9 cellular contexts compared by ENCODE assay signal in the genomic region with DNA sequence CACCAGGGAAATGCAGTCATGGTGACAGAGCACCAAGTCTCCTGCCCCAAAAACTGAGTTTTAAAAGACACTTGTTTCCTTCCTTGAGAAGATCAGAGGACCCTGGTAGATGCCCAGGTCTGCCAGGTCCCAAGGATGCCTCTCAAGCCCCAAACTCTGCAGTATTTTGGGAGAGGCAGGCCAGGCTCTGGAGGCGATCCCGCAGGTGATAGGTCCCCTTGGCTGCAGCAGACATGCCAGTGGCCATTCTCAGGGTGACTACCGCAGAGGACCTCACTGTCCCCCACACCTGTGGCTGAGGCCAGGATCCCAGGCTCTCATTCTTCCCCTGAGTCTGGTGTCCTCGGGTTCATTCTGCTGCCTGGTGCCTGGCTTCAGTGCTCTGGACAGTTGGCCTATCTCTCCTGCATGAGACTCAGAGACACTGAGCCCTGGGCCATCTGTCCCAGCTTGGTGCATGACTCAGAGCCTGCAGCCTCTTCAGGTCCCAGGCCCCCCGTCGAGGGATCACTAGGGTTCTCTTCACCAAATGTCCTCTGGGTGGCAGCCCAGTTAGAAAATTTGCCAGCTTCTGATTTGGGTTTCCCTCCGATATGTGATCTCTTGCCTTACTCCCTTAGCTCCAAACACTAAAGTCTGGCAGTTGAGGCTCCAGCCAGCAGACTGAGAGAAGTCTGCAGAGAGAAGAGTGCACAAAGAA. TPM values are rescaled to one million over a fixed set of nuclear protein-coding genes. Genes with fewer than 3 reads are reported as not detected.
DNase-seq lines count a peak whose midpoint lies in the region; ATAC-seq and TF ChIP-seq lines count a peak whose summit lies in the region.
"Had no signal": no experiment of that assay in that cellular context is flagged by ENCODE, and none has a peak within 500 bp of the region (broad histone marks: within the 10 kb centered on the region; RNA-seq: fewer than 3 reads in every experiment).

No MANE protein-coding gene starts in this region.

- POLR2A ChIA-PET in HCT116 (lab: Charles Lee) = interaction anchor here (0.7 to 1.2 kb wide), 2 partner anchors 241 to 251 kb away, joined by 3 to 4 read pairs; no protein-coding TSS in a partner anchor
- POLR2A ChIA-PET in RWPE1 (lab: Yijun Ruan, JAX; ENCODE audit: low non-redundant PET) = no interaction called here

- peak; percentile 76 for TF ChIP-seq RAD21 in HCT116 (IDR thresholded peaks at IDR 0.05; ENCODE audit: low read depth)

- peak overlapping the region; percentile 15; the same call in 1 of the 2 replicates for H3K4me2 ChIP-seq in HCT116 (ENCODE audit: low read length)

- H3K27me3 Mint-ChIP-seq in nephron progenitor cell (ENCODE audit: low read depth, poor library complexity) = peaks cover 17% of the 10 kb centered on the region
- H3K27me3 Mint-ChIP-seq: naive B cell had no signal

- ATAC-seq in HCT116 (peak; percentile 93), HG03469 (IDR thresholded peaks at IDR 0.05; ENCODE audit: unreplicated experiment) (no peak), GM21619 (IDR thresholded peaks at IDR 0.05; ENCODE audit: unreplicated experiment) (no peak)

- H3K36me3 Mint-ChIP-seq in nephron progenitor cell (ENCODE audit: low read depth) = no peaks in the 10 kb centered on the region
- H3K36me3 Mint-ChIP-seq: naive B cell had no signal

- H3K9me3 ChIP-seq in HCT116 (ENCODE audit: control insufficient read depth in 1 of 2, insufficient read depth in 1 of 2, low read depth in 1 of 2, low read length in 2 of 2) (no peaks in the 10 kb centered on the region), cardiac muscle cell (ENCODE audit: low read depth) (no peaks in the 10 kb centered on the region)

- H3K27ac ChIP-seq in HCT116 (ENCODE audit: low read depth, low read length) = no peak overlapping the region
- no peak overlapping the region for H3K27ac ChIP-seq in RWPE1
- no peak overlapping the region for H3K27ac ChIP-seq in cardiac muscle cell

- BruUV-seq in HCT116 (replicated peaks; lab: Mats Ljungman, UMichigan) = no TSS peak

- H3K9ac ChIP-seq in HCT116 (ENCODE audit: low read length) = no peak overlapping the region

- no peaks in the 10 kb centered on the region for H4K20me1 ChIP-seq in HCT116 (ENCODE audit: insufficient read depth)

- no peaks in the 10 kb centered on the region for H3K79me2 ChIP-seq in HCT116 (ENCODE audit: insufficient read depth, low read length)

- H3K4me1 Mint-ChIP-seq in nephron progenitor cell = peaks cover 41% of the 10 kb centered on the region
- H3K4me1 Mint-ChIP-seq: naive B cell had no signal

- no peaks in the 10 kb centered on the region for H3K36me3 ChIP-seq in HCT116 (ENCODE audit: control insufficient read depth in 1 of 2, insufficient read depth in 2 of 2, low read length in 2 of 2)
- no peaks in the 10 kb centered on the region for H3K36me3 ChIP-seq in cardiac muscle cell

- H3K27ac Mint-ChIP-seq in nephron progenitor cell = no peak overlapping the region

- peaks cover 8 to 22% of the 10 kb centered on the region in 2 experiments for H3K4me1 ChIP-seq in HCT116 (ENCODE audit: control insufficient read depth in 1 of 2, insufficient read depth in 2 of 2, low read length in 2 of 2)
- H3K4me1 ChIP-seq in cardiac muscle cell (ENCODE audit: low read depth) = peaks cover 3% of the 10 kb centered on the region

- no peak overlapping the region for H3K4me3 Mint-ChIP-seq in nephron progenitor cell

- TF ChIP-seq POLR2A in HCT116 (IDR thresholded peaks at IDR 0.05; ENCODE audit: borderline replicate concordance, extremely low read depth, insufficient read depth, insufficient read length) = no peak

- intact Hi-C loops in HCT116 (cut with micrococcal nuclease) = no loop called here

- H3K4me3 ChIP-seq in HCT116 (replicated peaks in 1 of 2; ENCODE audit: low read depth in 1 of 2, low read length in 2 of 2) (no peak overlapping the region), cardiac muscle cell (no peak overlapping the region)

- TF ChIP-seq CTCF in HCT116 (IDR thresholded peaks at IDR 0.05 in 2 of 3, conservative IDR thresholded peaks at IDR 0.05 in 1 of 3; ENCODE audit: borderline replicate concordance in 1 of 3, insufficient read depth in 1 of 3, low read depth in 2 of 3, low read length in 2 of 3) = peak; percentile 44 to 67 (median 61)
- no peak for TF ChIP-seq CTCF in RWPE1 (conservative IDR thresholded peaks at IDR 0.05; ENCODE audit: low read depth)
- TF ChIP-seq CTCF in cardiac muscle cell (IDR thresholded peaks at IDR 0.05; ENCODE audit: low read depth, low read length) = peak; percentile 28
- TF ChIP-seq CTCF in nephron progenitor cell (IDR thresholded peaks at IDR 0.05) = no peak

- no peak overlapping the region for H2AFZ ChIP-seq in HCT116 (ENCODE audit: low read depth, low read length, poor library complexity, severe bottlenecking)

- RAD21 ChIA-PET in HCT116 (lab: Charles Lee; ENCODE audit: low non-redundant PET in 1 of 2, low total read pairs in 2 of 2, uncharacterized antibody in 2 of 2, unreplicated experiment in 2 of 2) = interaction anchor here (0.6 to 1.2 kb wide), 4 partner anchors 20 to 263 kb away, joined by 3 to 4 read pairs (median 4); a partner anchor contains a TSS

- no peaks in the 10 kb centered on the region for H3K27me3 ChIP-seq in HCT116 (ENCODE audit: insufficient read depth, low read length)
- no peaks in the 10 kb centered on the region for H3K27me3 ChIP-seq in cardiac muscle cell

- CTCF ChIA-PET in HCT116 (lab: Charles Lee) (interaction anchor here (0.6 to 1.7 kb wide), 17 partner anchors 9 to 380 kb away, joined by 3 to 10 read pairs (median 3); a partner anchor contains a TSS), RWPE1 (lab: Yijun Ruan, JAX) (interaction anchor here (0.6 to 1.6 kb wide), 4 partner anchors 10 to 291 kb away, joined by 3 to 8 read pairs (median 5); no protein-coding TSS in a partner anchor)

- no peaks in the 10 kb centered on the region for H3K9me2 ChIP-seq in HCT116 (ENCODE audit: insufficient read depth)

- no peaks in the 10 kb centered on the region for H3K9me3 Mint-ChIP-seq in nephron progenitor cell
- H3K9me3 Mint-ChIP-seq: naive B cell had no signal

- in situ Hi-C loops in ACHN (cut with HindIII; ENCODE audit: low pct_ligation_motif_present, low pct_unique_long_range_greater_than_20kb, low sequenced_read_pairs) = no loop called here

- DNase-seq in ACHN (peak; percentile 37), HCT116 (ENCODE audit: low read depth, low spot score) (no peak), RWPE1 (ENCODE audit: low spot score) (peak; percentile 36), cardiac muscle cell (ENCODE audit: low read depth in 1 of 2, low spot score in 1 of 2) (peak in 1 of 2 donors; percentile 40), nephron progenitor cell (no peak), NCI-H2029 (lab: John Stamatoyannopoulos, UW) (no peak)
- DNase-seq: naive B cell had no signal

TF ChIP-seq in HCT116, 20 proteins besides CTCF, POLR2A, EP300 and RAD21 (continues in another document):
- no peak for TF ChIP-seq SRF (IDR thresholded peaks at IDR 0.05; ENCODE audit: low read depth)
- TF ChIP-seq, protein P1, sequence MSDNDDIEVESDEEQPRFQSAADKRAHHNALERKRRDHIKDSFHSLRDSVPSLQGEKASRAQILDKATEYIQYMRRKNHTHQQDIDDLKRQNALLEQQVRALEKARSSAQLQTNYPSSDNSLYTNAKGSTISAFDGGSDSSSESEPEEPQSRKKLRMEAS (IDR thresholded peaks at IDR 0.05) = no peak
- TF ChIP-seq EZH2phosphoT487 (IDR thresholded peaks at IDR 0.05; ENCODE audit: borderline replicate concordance) = no peak
- no peak for TF ChIP-seq CEBPB (IDR thresholded peaks at IDR 0.05; ENCODE audit: low read depth)
- TF ChIP-seq YY1 (IDR thresholded peaks at IDR 0.05; ENCODE audit: extremely low read depth, insufficient replicate concordance, low read depth, low read length) = no peak
- TF ChIP-seq, protein P2, sequence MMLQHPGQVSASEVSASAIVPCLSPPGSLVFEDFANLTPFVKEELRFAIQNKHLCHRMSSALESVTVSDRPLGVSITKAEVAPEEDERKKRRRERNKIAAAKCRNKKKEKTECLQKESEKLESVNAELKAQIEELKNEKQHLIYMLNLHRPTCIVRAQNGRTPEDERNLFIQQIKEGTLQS (IDR thresholded peaks at IDR 0.05) = no peak
- TF ChIP-seq SP1 (IDR thresholded peaks at IDR 0.05; ENCODE audit: low read depth) = no peak
- no peak for TF ChIP-seq FOSL1 (IDR thresholded peaks at IDR 0.05; ENCODE audit: low read depth)
- no peak for TF ChIP-seq EGR1 (IDR thresholded peaks at IDR 0.05; ENCODE audit: low read depth)
- no peak for TF ChIP-seq SIN3A (IDR thresholded peaks at IDR 0.05; ENCODE audit: low read depth)
- no peak for TF ChIP-seq ZNF274 (IDR thresholded peaks at IDR 0.05; ENCODE audit: low read depth, low read length)
- TF ChIP-seq CBX3 (IDR thresholded peaks at IDR 0.05; ENCODE audit: low read depth) = no peak
- TF ChIP-seq JUND (IDR thresholded peaks at IDR 0.05) = no peak
- TF ChIP-seq ELF1 (IDR thresholded peaks at IDR 0.05; ENCODE audit: borderline replicate concordance, low read depth) = no peak
- TF ChIP-seq, protein P3, sequence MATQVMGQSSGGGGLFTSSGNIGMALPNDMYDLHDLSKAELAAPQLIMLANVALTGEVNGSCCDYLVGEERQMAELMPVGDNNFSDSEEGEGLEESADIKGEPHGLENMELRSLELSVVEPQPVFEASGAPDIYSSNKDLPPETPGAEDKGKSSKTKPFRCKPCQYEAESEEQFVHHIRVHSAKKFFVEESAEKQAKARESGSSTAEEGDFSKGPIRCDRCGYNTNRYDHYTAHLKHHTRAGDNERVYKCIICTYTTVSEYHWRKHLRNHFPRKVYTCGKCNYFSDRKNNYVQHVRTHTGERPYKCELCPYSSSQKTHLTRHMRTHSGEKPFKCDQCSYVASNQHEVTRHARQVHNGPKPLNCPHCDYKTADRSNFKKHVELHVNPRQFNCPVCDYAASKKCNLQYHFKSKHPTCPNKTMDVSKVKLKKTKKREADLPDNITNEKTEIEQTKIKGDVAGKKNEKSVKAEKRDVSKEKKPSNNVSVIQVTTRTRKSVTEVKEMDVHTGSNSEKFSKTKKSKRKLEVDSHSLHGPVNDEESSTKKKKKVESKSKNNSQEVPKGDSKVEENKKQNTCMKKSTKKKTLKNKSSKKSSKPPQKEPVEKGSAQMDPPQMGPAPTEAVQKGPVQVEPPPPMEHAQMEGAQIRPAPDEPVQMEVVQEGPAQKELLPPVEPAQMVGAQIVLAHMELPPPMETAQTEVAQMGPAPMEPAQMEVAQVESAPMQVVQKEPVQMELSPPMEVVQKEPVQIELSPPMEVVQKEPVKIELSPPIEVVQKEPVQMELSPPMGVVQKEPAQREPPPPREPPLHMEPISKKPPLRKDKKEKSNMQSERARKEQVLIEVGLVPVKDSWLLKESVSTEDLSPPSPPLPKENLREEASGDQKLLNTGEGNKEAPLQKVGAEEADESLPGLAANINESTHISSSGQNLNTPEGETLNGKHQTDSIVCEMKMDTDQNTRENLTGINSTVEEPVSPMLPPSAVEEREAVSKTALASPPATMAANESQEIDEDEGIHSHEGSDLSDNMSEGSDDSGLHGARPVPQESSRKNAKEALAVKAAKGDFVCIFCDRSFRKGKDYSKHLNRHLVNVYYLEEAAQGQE (IDR thresholded peaks at IDR 0.05; ENCODE audit: low read depth) = no peak
- no peak for TF ChIP-seq POLR2AphosphoS5 (IDR thresholded peaks at IDR 0.05; ENCODE audit: low read depth, low read length)

RNA-seq across cellular contexts. Expression of a gene that starts 59.7 kb away (rescaled TPM):
- total RNA-seq in HCT116 (2021; ENCODE audit: unreplicated experiment) (8.8 TPM), cardiac muscle cell (27.4 and 34.2 TPM in 2 replicates)
- polyA plus RNA-seq in HCT116 (2012) = 3.3 and 5.9 TPM in 2 replicates
- polyA plus RNA-seq in cardiac muscle cell = 24.8 and 35.6 TPM in 2 replicates

Comparison
In these comparisons a context has a peak if more than half of its experiments do, and no peak if none do; other contexts are left out.
1. DNase-seq: peak in ACHN (single experiment) and RWPE1 (single experiment); none in HCT116 (single experiment), nephron progenitor cell (single experiment) and NCI-H2029 (single experiment).
2. CTCF ChIP-seq: peak in HCT116 (3 of 3) and cardiac muscle cell (single experiment); none in RWPE1 (single experiment) and nephron progenitor cell (single experiment).